ENCODE assay signal across 17 cellular contexts in the genomic region with DNA sequence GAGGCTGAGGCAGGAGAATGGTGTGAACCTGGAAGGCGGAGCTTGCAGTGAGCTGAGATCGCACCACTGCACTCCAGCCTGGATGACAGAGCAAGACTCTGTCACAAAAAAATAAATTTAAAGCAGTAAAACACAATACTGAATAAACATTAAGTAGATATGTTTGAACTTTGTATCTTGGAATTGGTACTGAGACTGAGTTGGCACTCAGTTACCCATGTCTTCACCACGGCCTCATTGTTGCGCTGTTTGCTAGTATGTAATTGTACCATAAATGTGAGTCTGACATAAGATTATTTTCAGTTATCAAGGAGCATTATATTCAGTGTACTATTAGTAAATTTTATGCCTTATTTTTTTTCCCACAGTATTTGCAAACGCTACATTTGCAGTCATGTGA. TPM values are rescaled to one million over a fixed set of nuclear protein-coding genes. Genes with fewer than 3 reads are reported as not detected.
DNase-seq lines count a peak whose midpoint lies in the region; ATAC-seq, FAIRE-seq and TF ChIP-seq lines count a peak whose summit lies in the region.
"Not testable (repeated sequence)": the region's sequence is repeated elsewhere in the genome, so short reads cannot be mapped to it uniquely, and the experiment has no call there.
"Had no signal": no experiment of that assay in that cellular context is flagged by ENCODE, and none has a peak within 500 bp of the region (broad histone marks: within the 10 kb centered on the region; RNA-seq: fewer than 3 reads in every experiment).

No MANE protein-coding gene starts in this region.

- not testable (repeated sequence) for H3K79me2 ChIP-seq in astrocyte (ENCODE audit: insufficient read depth, low read length); K562 (ENCODE audit: control insufficient read depth, insufficient read depth, low read length)

- not testable (repeated sequence) for TF ChIP-seq EP300 in K562 (IDR thresholded peaks at IDR 0.05; ENCODE audit: low read length); transverse colon (IDR thresholded peaks at IDR 0.05; ENCODE audit: low read depth)

- not testable (repeated sequence) for ATAC-seq in K562
- ATAC-seq in left colon, result peak; percentile 97
- peak; percentile 79 for ATAC-seq in mucosa of descending colon

- H3K27me3 ChIP-seq in astrocyte (ENCODE audit: insufficient read depth, low read length); K562 (ENCODE audit: control insufficient read depth in 2 of 2, insufficient read depth in 2 of 2, low read length in 2 of 2); small intestine (ENCODE audit: control insufficient read depth in 2 of 2, insufficient read depth in 2 of 2, low read length in 2 of 2); transverse colon: not testable (repeated sequence)

- in situ Hi-C loops in K562 (cut with MboI) (loop anchor here (5.0 kb wide), 1 partner anchor 913 kb away; no protein-coding TSS in a partner anchor), transverse colon (cut with MboI; ENCODE audit: low pct_ligation_motif_present in 1 of 4, low pct_unique_long_range_greater_than_20kb in 1 of 4, low sequenced_read_pairs in 3 of 4) (loop anchor here in 2 of 4 donors (25.0 kb wide), 1 partner anchor 908 kb away; no protein-coding TSS in a partner anchor)

- CTCF ChIA-PET in K562 (lab: Yijun Ruan, JAX; ENCODE audit: low intra/inter-chr PET ratio), result not testable (repeated sequence)

- not testable (repeated sequence) for H3K27ac ChIP-seq in astrocyte (ENCODE audit: low read depth, low read length); K562 (ENCODE audit: extremely low read depth, low read depth, low read length); small intestine (ENCODE audit: low read depth in 1 of 2, low read length in 1 of 2)
- peak overlapping the region in 1 of 4 donors; percentile 5 for H3K27ac ChIP-seq in transverse colon

- H3K4me1 ChIP-seq in astrocyte (ENCODE audit: insufficient read depth, low read length); K562 (replicated peaks in 1 of 2; ENCODE audit: control insufficient read depth in 2 of 2, insufficient read depth in 2 of 2, low read length in 2 of 2); mucosa of descending colon (ENCODE audit: low read depth); small intestine (ENCODE audit: control insufficient read depth in 2 of 2, insufficient read depth in 1 of 2, low read depth in 1 of 2, low read length in 1 of 2); transverse colon: not testable (repeated sequence)

- not testable (repeated sequence) for H3K4me3 ChIP-seq in astrocyte (ENCODE audit: insufficient read depth, low read depth, low read length); K562; mucosa of descending colon; small intestine (ENCODE audit: low read depth in 1 of 2, low read length in 2 of 2); transverse colon

- not testable (repeated sequence) for TF ChIP-seq RAD21 in K562 (CRISPR knock-in tag; conservative IDR thresholded peaks at IDR 0.05 in 1 of 2, IDR thresholded peaks at IDR 0.05 in 1 of 2)

- H3K9me3 ChIP-seq in astrocyte (ENCODE audit: insufficient read depth, low read depth, low read length); K562 (replicated peaks; ENCODE audit: control insufficient read depth, insufficient read depth, low read depth, low read length); mucosa of descending colon; small intestine (ENCODE audit: control insufficient read depth, low read depth); transverse colon: not testable (repeated sequence)

- not testable (repeated sequence) for H3K4me3 Mint-ChIP-seq in astrocyte (ENCODE audit: unreplicated experiment); osteocyte (ENCODE audit: unreplicated experiment)

- H3K4me1 Mint-ChIP-seq in astrocyte (ENCODE audit: low read depth, unreplicated experiment); osteocyte (ENCODE audit: unreplicated experiment): not testable (repeated sequence)

- not testable (repeated sequence) for H3K4me2 ChIP-seq in astrocyte (ENCODE audit: low read length); K562 (ENCODE audit: insufficient read depth, low read length)

- TF ChIP-seq CTCF in astrocyte (IDR thresholded peaks at IDR 0.05; ENCODE audit: insufficient read depth, low read depth, low read length); K562 (IDR thresholded peaks at IDR 0.05 in 2 of 3, conservative IDR thresholded peaks at IDR 0.05 in 1 of 3; ENCODE audit: insufficient read depth in 2 of 3, low read depth in 1 of 3, low read length in 3 of 3); mucosa of descending colon (IDR thresholded peaks at IDR 0.05); osteocyte (IDR thresholded peaks at IDR 0.05); transverse colon (IDR thresholded peaks at IDR 0.05): not testable (repeated sequence)

- intact Hi-C loops in K562 (cut with micrococcal nuclease); left colon (cut with DNase I, micrococcal nuclease); mucosa of descending colon (cut with DNase I, micrococcal nuclease); transverse colon (cut with DNase I; ENCODE audit: low total_unique reads): not testable (repeated sequence)

- not testable (repeated sequence) for H3K9me1 ChIP-seq in K562 (ENCODE audit: control insufficient read depth, insufficient read depth, low read length)

- H2AFZ ChIP-seq in astrocyte (ENCODE audit: low read depth, low read length); K562 (ENCODE audit: low read depth, low read length): not testable (repeated sequence)

- H3K27me3 Mint-ChIP-seq in astrocyte (ENCODE audit: low read depth, unreplicated experiment); osteocyte (ENCODE audit: unreplicated experiment): not testable (repeated sequence)

- H3K36me3 Mint-ChIP-seq in astrocyte (ENCODE audit: low read depth, unreplicated experiment); osteocyte (ENCODE audit: unreplicated experiment): not testable (repeated sequence)

- H3K36me3 ChIP-seq in astrocyte (ENCODE audit: insufficient read depth, low read length); K562 (ENCODE audit: control insufficient read depth, insufficient read depth, low read length); mucosa of descending colon (ENCODE audit: low read depth); small intestine (ENCODE audit: control insufficient read depth in 2 of 2, insufficient read depth in 2 of 2, low read length in 2 of 2); transverse colon: not testable (repeated sequence)

- not testable (repeated sequence) for DNase-seq in astrocyte (ENCODE audit: low read depth); K562 (ENCODE audit: extremely low read depth in 1 of 4, low spot score in 3 of 4); left colon; urothelium cell line (ENCODE audit: low spot score)
- DNase-seq in mucosa of descending colon (peak in 1 of 3 donors; percentile 11), osteocyte (ENCODE audit: extremely low spot score, unreplicated experiment) (peak; percentile 1), small intestine (peak; percentile 77), transverse colon (peak; percentile 30)

- H4K20me1 ChIP-seq in astrocyte (ENCODE audit: insufficient read depth, low read length); K562 (replicated peaks; ENCODE audit: control insufficient read depth, insufficient read depth, low read length): not testable (repeated sequence)

- not testable (repeated sequence) for H3K27ac Mint-ChIP-seq in astrocyte (ENCODE audit: unreplicated experiment); osteocyte (ENCODE audit: unreplicated experiment)

- BruUV-seq in K562 (replicated peaks; lab: Mats Ljungman, UMichigan), result not testable (repeated sequence)

- not testable (repeated sequence) for TF ChIP-seq POLR2A in K562 (conservative IDR thresholded peaks at IDR 0.05); transverse colon (IDR thresholded peaks at IDR 0.05)

- FAIRE-seq in astrocyte (lab: Jason Lieb, UNC) (peak; percentile 32), K562 (lab: Jason Lieb, UNC) (peak; percentile 67), urothelium cell line (lab: Jason Lieb, UNC) (peak; percentile 62)
- not testable (repeated sequence) for FAIRE-seq in small intestine (lab: Jason Lieb, UNC)

- H3K9me3 Mint-ChIP-seq in astrocyte (ENCODE audit: unreplicated experiment); osteocyte (ENCODE audit: unreplicated experiment): not testable (repeated sequence)

- not testable (repeated sequence) for H3K9ac ChIP-seq in astrocyte (ENCODE audit: low read length); K562 (ENCODE audit: insufficient read depth in 1 of 2, low read depth in 2 of 2, low read length in 2 of 2)

- WGBS in K562 (ENCODE audit: insufficient coverage, low coverage, missing lambda C conversion rate), result 96% methylated on average over 3 of the region's 5 CpGs
- 43 to 75% (median 54%) methylated on average over 5 of the region's 5 CpGs for WGBS in small intestine, 3 donors
- whole genome bisulfite sequencing in transverse colon (ENCODE audit: low coverage in 1 of 2), 2 donors, result 62 to 65% methylated on average over 5 of the region's 5 CpGs

- POLR2A ChIA-PET in K562 (lab: Yijun Ruan, JAX), result not testable (repeated sequence)

RNA-seq across cellular contexts. Expression of a gene that starts 6.2 kb away (rescaled TPM):
- total RNA-seq in astrocyte (67.7 and 69.2 TPM in 2 replicates), K562 (2014; rRNA removed) (48.7 and 55.6 TPM in 2 replicates), K562 (2014; rRNA removed; fragmentation: Illumina TruSeq; extraction: Trizol) (86.0 and 99.2 TPM in 2 replicates), K562 (2015; rRNA removed; fragmentation: Illumina TruSeq; extraction: Trizol) (59.1 and 64.1 TPM in 2 replicates), K562 (2021) (74.5 and 80.7 TPM in 2 replicates), left colon (10 to 100 TPM; 55.1 to 81.0 TPM), mucosa of descending colon (10 to 100 TPM; 49.3 to 72.8 (median 51.3) TPM), osteocyte (90.5 and 95.3 TPM in 2 replicates), transverse colon (10 to 100 TPM; 15.0 to 69.4 (median 56.8) TPM)
- total RNA-seq in K562 (2011; cell fraction: chromatin; rRNA removed; ENCODE audit: low replicate concordance), result 50.4 and 74.2 TPM in 2 replicates
- 23.8 and 24.7 TPM in 2 replicates for total RNA-seq in K562 (2011; cell fraction: nucleolus; rRNA removed)
- 44.1 and 62.4 TPM in 2 replicates for total RNA-seq in K562 (2011; cell fraction: nucleoplasm; rRNA removed)
- polyA plus RNA-seq in K562 (2011; rRNA removed) (80.3 and 94.6 TPM in 2 replicates), K562 (2014; fragmentation: Illumina TruSeq; extraction: Trizol) (59.1 and 78.1 TPM in 2 replicates), K562 (2014; fragmentation: Nextera tagmentation; extraction: Ambion mirVana) (10 to 100 TPM; 34.5 to 37.6 TPM), K562 (2014; rRNA removed) (79.8 and 84.3 TPM in 2 replicates), small intestine (10 to 100 TPM; 46.5 to 82.7 (median 56.6) TPM)
- 19.3 and 32.9 TPM in 2 replicates for polyA plus RNA-seq in K562 (2011; cell fraction: cytosol; rRNA removed)
- 19.3 and 30.0 TPM in 2 replicates for polyA plus RNA-seq in K562 (2011; cell fraction: nucleus; rRNA removed)
- polyA plus RNA-seq in K562 (2012), result 69.7 and 86.3 TPM in 2 replicates
- polyA minus RNA-seq in K562 (2011; rRNA and poly(A)+ RNA removed), result 44.3 and 48.9 TPM in 2 replicates
- 15.7 and 20.0 TPM in 2 replicates for polyA minus RNA-seq in K562 (2011; cell fraction: cytosol; rRNA and poly(A)+ RNA removed)
- polyA minus RNA-seq in K562 (2011; cell fraction: nucleus; rRNA and poly(A)+ RNA removed), result 8.9 and 15.4 TPM in 2 replicates

RNA-seq across cellular contexts. Expression of a gene that starts 24.1 kb away (rescaled TPM):
- not detected in 2 replicates for total RNA-seq in astrocyte
- total RNA-seq in K562 (2011; cell fraction: chromatin; rRNA removed; ENCODE audit: low replicate concordance), result not detected in 2 replicates
- not detected in 2 replicates for total RNA-seq in K562 (2011; cell fraction: nucleolus; rRNA removed)
- not detected in 2 replicates for total RNA-seq in K562 (2011; cell fraction: nucleoplasm; rRNA removed)
- total RNA-seq in K562 (2014; rRNA removed), result not detected in 2 replicates
- total RNA-seq in K562 (2014; rRNA removed; fragmentation: Illumina TruSeq; extraction: Trizol), result not detected in 2 replicates
- not detected in 2 replicates for total RNA-seq in K562 (2015; rRNA removed; fragmentation: Illumina TruSeq; extraction: Trizol)
- not detected in 2 replicates for total RNA-seq in K562 (2021)
- not detected in 2 replicates for polyA plus RNA-seq in K562 (2011; rRNA removed)
- polyA plus RNA-seq in K562 (2011; cell fraction: cytosol; rRNA removed), result not detected in 2 replicates
- not detected in 2 replicates for polyA plus RNA-seq in K562 (2011; cell fraction: nucleus; rRNA removed)
- polyA plus RNA-seq in K562 (2012), result not detected in 2 replicates
- polyA plus RNA-seq in K562 (2014; fragmentation: Illumina TruSeq; extraction: Trizol), result not detected in 2 replicates
- polyA plus RNA-seq in K562 (2014; fragmentation: Nextera tagmentation; extraction: Ambion mirVana), result not detected
- not detected in 2 replicates for polyA plus RNA-seq in K562 (2014; rRNA removed)
- polyA minus RNA-seq in K562 (2011; rRNA and poly(A)+ RNA removed), result not detected in 2 replicates
- not detected in 2 replicates for polyA minus RNA-seq in K562 (2011; cell fraction: cytosol; rRNA and poly(A)+ RNA removed)
- not detected in 2 replicates for polyA minus RNA-seq in K562 (2011; cell fraction: nucleus; rRNA and poly(A)+ RNA removed)
- not detected for total RNA-seq in left colon
- total RNA-seq in mucosa of descending colon, result under 1 TPM in 1 of 3 donors, not detected in 2; 0.44 TPM
- total RNA-seq in osteocyte, result not detected in 2 replicates
- 1 to 10 TPM in 2 of 3 donors, not detected in 1; 1.3 to 1.9 TPM for polyA plus RNA-seq in small intestine
- not detected for total RNA-seq in transverse colon
- total RNA-seq: A172, A673, Caco-2, Calu3, Daoy had no signal
- polyA plus RNA-seq: A549, AG04450, BJ, CD14-positive monocyte had no signal
